In the genomic region with DNA sequence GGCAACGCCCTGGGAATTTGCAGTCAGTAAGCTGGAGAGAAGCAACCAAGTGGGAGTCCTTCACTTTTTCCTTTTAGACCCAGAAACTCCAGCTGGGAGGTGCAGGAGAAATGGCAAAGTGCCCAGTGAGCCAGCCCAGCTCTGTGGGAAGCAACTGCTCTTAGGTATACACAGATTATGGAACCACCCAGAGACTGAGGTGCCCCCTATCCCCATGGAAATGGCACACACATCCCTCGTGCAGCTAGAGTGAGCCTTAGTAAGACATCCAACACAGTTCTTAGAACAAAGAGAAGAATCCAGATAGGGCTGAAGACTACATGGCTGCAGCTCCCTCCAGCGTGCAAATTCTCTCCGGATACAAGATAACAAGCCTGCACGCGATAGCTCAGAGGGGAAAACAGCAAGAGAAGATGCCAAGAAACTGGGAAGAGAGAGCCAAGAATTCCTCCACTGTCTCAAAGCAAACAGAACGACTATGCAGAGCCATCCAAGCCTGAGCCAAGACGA, we compare ENCODE assay signal across 10 cellular contexts. TPM values are rescaled to one million over a fixed set of nuclear protein-coding genes. Genes with fewer than 3 reads are reported as not detected.
DNase-seq lines count a peak whose midpoint lies in the region; ATAC-seq, FAIRE-seq and TF ChIP-seq lines count a peak whose summit lies in the region.
"Had no signal": no experiment of that assay in that cellular context is flagged by ENCODE, and none has a peak within 500 bp of the region (broad histone marks: within the 10 kb centered on the region; RNA-seq: fewer than 3 reads in every experiment).

No MANE protein-coding gene starts in this region.

- H3K27me3 ChIP-seq in H9 (ENCODE audit: insufficient read depth, low read length) (no peaks in the 10 kb centered on the region), right atrium auricular region (peaks cover 0 to 3% of the 10 kb centered on the region in 2 donors), spleen (replicated peaks in 1 of 7) (peaks cover 0 to 6% (median 0%) of the 10 kb centered on the region in 7 donors)

- peaks cover 78 to 83% of the 10 kb centered on the region in 2 experiments for H3K9me3 Mint-ChIP-seq in H9

- H3K9me3 ChIP-seq in H9 (ENCODE audit: control insufficient read depth, low read depth, low read length) (peaks cover 44% of the 10 kb centered on the region), right atrium auricular region (no peaks in the 10 kb centered on the region), spleen (no peaks in the 10 kb centered on the region)

- H3K36me3 Mint-ChIP-seq in H9 (ENCODE audit: insufficient read depth in 1 of 3, low read depth in 3 of 3), result peaks cover 25 to 46% (median 36%) of the 10 kb centered on the region in 3 experiments

- no peak overlapping the region for H2BK12ac ChIP-seq in H9 (ENCODE audit: insufficient read length, low read depth, low read length)

- WGBS in H9 (ENCODE audit: extremely low coverage, insufficient read length, low lambda C conversion rate), result no CpG with 5 or more reads among the region's 8 CpGs
- WGBS in spleen, 5 donors, result 64 to 81% (median 68%) methylated on average over 8 of the region's 8 CpGs

- H2AK5ac ChIP-seq in H9 (ENCODE audit: insufficient read length, low read length), result no peak overlapping the region

- no peak for FAIRE-seq in HTR-8/SVneo (lab: Jason Lieb, UNC)

- no peaks in the 10 kb centered on the region for H3K79me2 ChIP-seq in H9 (ENCODE audit: insufficient read depth, low read length)

- H4K8ac ChIP-seq in H9 (replicated peaks; ENCODE audit: insufficient read length, low read depth, low read length), result no peak overlapping the region

- TF ChIP-seq CTCF in H9 (conservative IDR thresholded peaks at IDR 0.05) (no peak), right atrium auricular region (IDR thresholded peaks at IDR 0.05) (peak in 1 of 2 donors; percentile 38), spleen (IDR thresholded peaks at IDR 0.05 in 8 of 11, conservative IDR thresholded peaks at IDR 0.05 in 3 of 11) (no peak), GM13977 (IDR thresholded peaks at IDR 0.05; ENCODE audit: extremely low read depth, insufficient read depth, missing control alignments) (no peak)

- no peaks in the 10 kb centered on the region for H4K20me1 ChIP-seq in H9 (ENCODE audit: control insufficient read depth, insufficient read depth, insufficient read length)

- peaks cover 29 to 51% of the 10 kb centered on the region in 2 experiments for H3K4me1 Mint-ChIP-seq in H9

- no peak overlapping the region for H3K56ac ChIP-seq in H9 (ENCODE audit: insufficient read length, low read depth, low read length)

- H3K4me3 Mint-ChIP-seq in H9, result no peak overlapping the region

- H3K4me3 ChIP-seq in right atrium auricular region, result no peak overlapping the region
- no peak overlapping the region for H3K4me3 ChIP-seq in spleen
- H3K4me3 ChIP-seq: lung had no signal

- H3K9ac ChIP-seq in H9 (ENCODE audit: extremely low read depth, insufficient read length, low read length), result no peak overlapping the region

- DNase-seq in H9 (no peak), right atrium auricular region (ENCODE audit: low spot score) (peak; percentile 70), spleen (no peak), NCI-H524 treated with DMSO at 0.1 percent for 48 hours (lab: John Stamatoyannopoulos, UW) (no peak), HTR-8/SVneo (ENCODE audit: insufficient read length, low spot score) (no peak), GM13977 (ENCODE audit: low spot score) (no peak)
- DNase-seq: NCI-H1048 had no signal

- no peak overlapping the region for H3K23ac ChIP-seq in H9 (ENCODE audit: insufficient read length, low read depth, low read length)

- no peaks in the 10 kb centered on the region; the same call in none of the 2 replicates for H3K27me3 Mint-ChIP-seq in H9 (ENCODE audit: low read depth)

- ATAC-seq in HG02885 (IDR thresholded peaks at IDR 0.05; ENCODE audit: poor library complexity, unreplicated experiment), result no peak

- TF ChIP-seq POLR2A in spleen (IDR thresholded peaks at IDR 0.05), result no peak

- no peak overlapping the region for H2AFZ ChIP-seq in H9 (ENCODE audit: low read length)

- no peaks in the 10 kb centered on the region for H3K4me1 ChIP-seq in H9 (ENCODE audit: insufficient read depth, low read length)
- peaks cover 0 to 95% of the 10 kb centered on the region in 2 donors for H3K4me1 ChIP-seq in right atrium auricular region
- H3K4me1 ChIP-seq in spleen, result peaks cover 0 to 88% (median 44%) of the 10 kb centered on the region in 6 donors

- H3K36me3 ChIP-seq in right atrium auricular region (no peaks in the 10 kb centered on the region), spleen (peaks cover 0 to 51% (median 3%) of the 10 kb centered on the region in 6 donors)

- H2BK20ac ChIP-seq in H9 (ENCODE audit: low read depth, low read length, poor library complexity, severe bottlenecking), result no peak overlapping the region

- in situ Hi-C loops in GM13977 (cut with MboI; ENCODE audit: low pct_unique_long_range_greater_than_20kb, low sequenced_read_pairs, unreplicated experiment), result no loop called here

- no peak overlapping the region for H3T11ph ChIP-seq in H9 (ENCODE audit: low read length)

- H3K18ac ChIP-seq in H9 (ENCODE audit: insufficient read length, low read depth, low read length), result no peak overlapping the region

- no peak overlapping the region for H3K4ac ChIP-seq in H9 (ENCODE audit: low read depth, low read length)

- H4K5ac ChIP-seq in H9 (ENCODE audit: insufficient read length, low read depth, low read length), result no peak overlapping the region

- H2BK120ac ChIP-seq in H9 (ENCODE audit: low read depth, low read length, poor library complexity, severe bottlenecking), result no peak overlapping the region

- no peaks in the 10 kb centered on the region for H3K79me1 ChIP-seq in H9 (ENCODE audit: insufficient read depth, low read depth, low read length, poor library complexity, severe bottlenecking)

- no peak overlapping the region for H2BK5ac ChIP-seq in H9 (ENCODE audit: insufficient read length, low read length)

- intact Hi-C loops in spleen (cut with DNase I; ENCODE audit: low total_unique reads), result no loop called here

- no peak overlapping the region for H4K91ac ChIP-seq in H9 (ENCODE audit: insufficient read length, low read depth, low read length)

- peak overlapping the region; percentile 22 to 46 (median 28); a peak in 5 of 7 replicates for H3K27ac Mint-ChIP-seq in H9

- no peak overlapping the region for H2BK15ac ChIP-seq in H9 (ENCODE audit: low read depth, low read length)

- H3K27ac ChIP-seq in H9 (ENCODE audit: insufficient read length, low read depth, low read length), result no peak overlapping the region
- peak overlapping the region; percentile 29 for H3K27ac ChIP-seq in angular gyrus (ENCODE audit: low read depth, low read length)
- peak overlapping the region in 1 of 2 donors; percentile 53 for H3K27ac ChIP-seq in right atrium auricular region
- peak overlapping the region in 5 of 8 donors; percentile 30 to 63 (median 46) for H3K27ac ChIP-seq in spleen

- no peaks in the 10 kb centered on the region for H3K23me2 ChIP-seq in H9 (ENCODE audit: insufficient read length, low read depth, low read length, poor library complexity, severe bottlenecking)

- no peak overlapping the region for H3K4me2 ChIP-seq in H9 (ENCODE audit: insufficient read depth, insufficient read length, low read length)

- no peak overlapping the region; the same call in 1 of the 2 replicates for H3K14ac ChIP-seq in H9 (ENCODE audit: insufficient read depth, low read length)

RNA-seq across cellular contexts. Expression of gene IRAK1, which starts 26.6 kb away (rescaled TPM):
- total RNA-seq in H9 (2021), result 85.3 and 98.4 TPM in 2 replicates
- 10 to 100 TPM; 27.5 to 37.1 TPM for total RNA-seq in right atrium auricular region
- total RNA-seq in spleen, result 100 to 1,000 TPM in 2 of 7 donors, 10 to 100 TPM in 5; 86.2 to 118 (median 91.1) TPM
- polyA plus RNA-seq in spleen, result 10 to 100 TPM; 46.4 to 85.2 (median 55.2) TPM

RNA-seq across cellular contexts. Expression of gene MECP2, which starts 51.2 kb away (rescaled TPM):
- total RNA-seq in H9 (2021) (30.4 and 32.2 TPM in 2 replicates), right atrium auricular region (10 to 100 TPM; 52.7 to 69.1 TPM), spleen (100 to 1,000 TPM in 1 of 7 donors, 10 to 100 TPM in 6; 63.3 to 104 (median 83.5) TPM)
- polyA plus RNA-seq in spleen, result 10 to 100 TPM; 15.2 to 22.7 (median 17.7) TPM
